Comparison of ENCODE assay signal across 9 cellular contexts in genomic region chr11:65444314-65445051, GRCh38. TPM values are rescaled to one million over a fixed set of nuclear protein-coding genes. Genes with fewer than 3 reads are reported as not detected.
DNase-seq lines count a peak whose midpoint lies in the region; ATAC-seq, FAIRE-seq and TF ChIP-seq lines count a peak whose summit lies in the region.
"Had no signal": no experiment of that assay in that cellular context is flagged by ENCODE, and none has a peak within 500 bp of the region (broad histone marks: within the 10 kb centered on the region; RNA-seq: fewer than 3 reads in every experiment).

No MANE protein-coding gene starts in this region.

- H3K9me3 Mint-ChIP-seq in activated naive CD8-positive, alpha-beta T cell (ENCODE audit: low read depth) = no peaks in the 10 kb centered on the region
- H3K9me3 Mint-ChIP-seq in activated naive CD8-positive, alpha-beta T cell treated with anti-CD3 and anti-CD28 coated beads, Interleukin-2, amount 50 U/mL, for 24 hours = no peaks in the 10 kb centered on the region

- intact Hi-C loops in lower lobe of right lung (cut with DNase I) = no loop called here

- no peak for TF ChIP-seq EP300 in upper lobe of left lung (IDR thresholded peaks at IDR 0.05)

- peaks cover 47% of the 10 kb centered on the region for H3K36me3 ChIP-seq in lower lobe of right lung
- peaks cover 17 to 70% (median 27%) of the 10 kb centered on the region in 4 donors for H3K36me3 ChIP-seq in upper lobe of left lung

- H3K4me1 Mint-ChIP-seq in activated naive CD8-positive, alpha-beta T cell (ENCODE audit: low read depth) = peaks cover 33% of the 10 kb centered on the region
- peaks cover 59% of the 10 kb centered on the region for H3K4me1 Mint-ChIP-seq in activated naive CD8-positive, alpha-beta T cell treated with anti-CD3 and anti-CD28 coated beads, Interleukin-2, amount 50 U/mL, for 24 hours

- no peaks in the 10 kb centered on the region for H3K9me3 ChIP-seq in lower lobe of right lung
- H3K9me3 ChIP-seq in upper lobe of left lung = no peaks in the 10 kb centered on the region

- H3K27me3 ChIP-seq in lower lobe of right lung (ENCODE audit: low read depth) (no peaks in the 10 kb centered on the region), upper lobe of left lung (no peaks in the 10 kb centered on the region)

- H3K27ac ChIP-seq in lower lobe of right lung (peak overlapping the region; percentile 49), upper lobe of left lung (peak overlapping the region; percentile 27 to 78 (median 69))

- H3K27me3 Mint-ChIP-seq in activated naive CD8-positive, alpha-beta T cell = no peaks in the 10 kb centered on the region
- no peaks in the 10 kb centered on the region for H3K27me3 Mint-ChIP-seq in activated naive CD8-positive, alpha-beta T cell treated with anti-CD3 and anti-CD28 coated beads, Interleukin-2, amount 50 U/mL, for 24 hours

- no peak for ATAC-seq in activated naive CD8-positive, alpha-beta T cell treated with anti-CD3 and anti-CD28 coated beads, Interleukin-2, amount 50 U/mL, for 24 hours
- no peak for ATAC-seq in lower lobe of right lung
- no peak for ATAC-seq in upper lobe of left lung (ENCODE audit: low FRiP score in 2 of 2)

- no peak overlapping the region for H3K4me3 ChIP-seq in lower lobe of right lung
- no peak overlapping the region for H3K4me3 ChIP-seq in upper lobe of left lung

- TF ChIP-seq CTCF in lower lobe of right lung (IDR thresholded peaks at IDR 0.05) = no peak
- TF ChIP-seq CTCF in upper lobe of left lung (IDR thresholded peaks at IDR 0.05) = no peak
- TF ChIP-seq CTCF in D721Med (IDR thresholded peaks at IDR 0.05; ENCODE audit: insufficient read depth, missing control alignments) = no peak

- H3K4me1 ChIP-seq in lower lobe of right lung = peaks cover 43% of the 10 kb centered on the region
- H3K4me1 ChIP-seq in upper lobe of left lung = peaks cover 26 to 34% (median 29%) of the 10 kb centered on the region in 4 donors

- H3K27ac Mint-ChIP-seq in activated naive CD8-positive, alpha-beta T cell = peak overlapping the region; percentile 41
- H3K27ac Mint-ChIP-seq in activated naive CD8-positive, alpha-beta T cell treated with anti-CD3 and anti-CD28 coated beads, Interleukin-2, amount 50 U/mL, for 24 hours = no peak overlapping the region

- FAIRE-seq in D721Med (lab: Jason Lieb, UNC) = no peak

- peaks cover 9% of the 10 kb centered on the region for H3K36me3 Mint-ChIP-seq in activated naive CD8-positive, alpha-beta T cell
- peaks cover 20% of the 10 kb centered on the region for H3K36me3 Mint-ChIP-seq in activated naive CD8-positive, alpha-beta T cell treated with anti-CD3 and anti-CD28 coated beads, Interleukin-2, amount 50 U/mL, for 24 hours (ENCODE audit: low read depth)

- TF ChIP-seq POLR2A in upper lobe of left lung (IDR thresholded peaks at IDR 0.05) = peak in 2 of 4 donors; percentile 27 to 42

- 87 to 89% methylated on average over 14 of the region's 14 CpGs for WGBS in upper lobe of left lung, 2 donors

- no peak for DNase-seq in activated naive CD8-positive, alpha-beta T cell treated with anti-CD3 and anti-CD28 coated beads, Interleukin-2, amount 50 U/mL, for 24 hours
- peak; percentile 47 for DNase-seq in astrocyte of the hippocampus (ENCODE audit: low read depth, low spot score)
- DNase-seq in lower lobe of right lung = no peak
- peak; percentile 57 to 76 for DNase-seq in upper lobe of left lung
- DNase-seq in NCI-H146 treated with DMSO at 0.1 percent for 48 hours (lab: John Stamatoyannopoulos, UW; ENCODE audit: unreplicated experiment) = no peak
- no peak for DNase-seq in NCI-H526 (lab: John Stamatoyannopoulos, UW)
- DNase-seq in D721Med (ENCODE audit: insufficient read length, low spot score) = no peak
- DNase-seq: NCI-H526 treated with DMSO at 0.1 percent for 48 hours had no signal

- H3K4me3 Mint-ChIP-seq in activated naive CD8-positive, alpha-beta T cell = no peak overlapping the region
- no peak overlapping the region for H3K4me3 Mint-ChIP-seq in activated naive CD8-positive, alpha-beta T cell treated with anti-CD3 and anti-CD28 coated beads, Interleukin-2, amount 50 U/mL, for 24 hours

RNA-seq across cellular contexts. Expression of gene NEAT1, which starts 21.9 kb away (rescaled TPM):
- 980 TPM for total RNA-seq in lower lobe of right lung
- 1,000 to 10,000 TPM in 3 of 6 donors, 100 to 1,000 TPM in 3; 245 to 3,084 (median 1,019) TPM for total RNA-seq in upper lobe of left lung

RNA-seq across cellular contexts. Expression of gene MALAT1, which starts 54.4 kb away (rescaled TPM):
- total RNA-seq in lower lobe of right lung = 11,612 TPM
- total RNA-seq in upper lobe of left lung = over 10,000 TPM in 5 of 6 donors, 1,000 to 10,000 TPM in 1; 9,697 to 52,390 (median 19,698) TPM

RNA-seq across cellular contexts. Expression of gene FRMD8, which starts 58.0 kb away (rescaled TPM):
- total RNA-seq in lower lobe of right lung (22.6 TPM), upper lobe of left lung (10 to 100 TPM; 31.4 to 77.5 (median 45.8) TPM)

Comparison
In these comparisons a context has a peak if more than half of its experiments do, and no peak if none do; other contexts are left out.
1. DNase-seq: peak in astrocyte of the hippocampus (single experiment) and upper lobe of left lung (2 of 2); none in activated naive CD8-positive, alpha-beta T cell treated with anti-CD3 and anti-CD28 coated beads, Interleukin-2, amount 50 U/mL, for 24 hours (single experiment), lower lobe of right lung (single experiment), NCI-H146 treated with DMSO at 0.1 percent for 48 hours (single experiment), NCI-H526 (0 of 2) and D721Med (single experiment).